In the genomic region with DNA sequence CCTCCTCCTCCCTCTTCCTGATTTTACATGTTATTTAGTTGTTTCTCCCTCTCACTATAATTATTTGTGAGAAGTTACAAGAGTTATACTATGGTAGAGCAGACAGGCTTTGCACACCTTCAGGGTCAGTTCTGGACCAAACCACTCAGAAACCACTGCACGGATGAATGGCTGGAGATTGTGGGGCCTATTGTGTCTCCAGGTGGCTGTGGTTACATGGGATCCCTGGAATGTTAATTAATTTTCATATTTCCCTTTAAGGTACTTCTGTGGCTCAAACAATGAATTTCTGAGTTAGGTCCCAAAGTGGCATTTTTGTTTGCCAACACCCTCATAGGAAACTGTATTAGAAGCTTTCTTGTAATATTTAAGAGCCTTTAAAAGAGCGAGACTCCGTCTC, we compare ENCODE assay signal across 20 cellular contexts.
"Had no signal": no experiment of that assay in that cellular context is flagged by ENCODE, and none has a peak within 500 bp of the region (broad histone marks: within the 10 kb centered on the region; RNA-seq: fewer than 3 reads in every experiment).

No MANE protein-coding gene starts in this region.

- H3K4me1 ChIP-seq: body of pancreas, heart left ventricle, lower lobe of right lung, prostate gland, vagina had no signal

- H3K4me3 ChIP-seq: body of pancreas, gastroesophageal sphincter, heart left ventricle, lower lobe of right lung, prostate gland, thoracic aorta, vagina had no signal

- H3K27me3 ChIP-seq: body of pancreas, gastroesophageal sphincter, heart left ventricle, vagina had no signal

- H3K36me3 Mint-ChIP-seq: naive thymus-derived CD8-positive, alpha-beta T cell; type B pancreatic cell had no signal

- DNase-seq: activated CD4-positive, alpha-beta T cell treated with anti-CD3 and anti-CD28 coated beads for 1 hour; activated CD4-positive, alpha-beta T cell treated with anti-CD3 and anti-CD28 coated beads, Interleukin-2, amount 50 U/mL, for 1 hour; activated CD8-positive, alpha-beta T cell treated with anti-CD3 and anti-CD28 coated beads, Interleukin-2, amount 10 ng/mL, durations not matched to agents 7 days and 5 days; activated naive CD8-positive, alpha-beta T cell treated with anti-CD3 and anti-CD28 coated beads, Interleukin-2, amount 10 ng/mL, durations not matched to agents 7 days and 5 days; amniotic stem cell; body of pancreas; heart left ventricle; islet precursor cell; lower lobe of right lung; naive thymus-derived CD8-positive, alpha-beta T cell; right cardiac atrium; stimulated activated CD4-positive, alpha-beta T cell treated with anti-CD3 and anti-CD28 coated beads, Interleukin-4, amount 100 ng/mL, for 24 hours; stimulated activated naive CD4-positive, alpha-beta T cell treated with Interleukin-2 at 50 U/mL for 16 hours; T-helper 9 cell had no signal

- H3K9me3 Mint-ChIP-seq: activated naive CD8-positive, alpha-beta T cell treated with anti-CD3 and anti-CD28 coated beads, Interleukin-2, amount 10 ng/mL, durations not matched to agents 7 days and 5 days had no signal

- H3K4me3 Mint-ChIP-seq: activated CD8-positive, alpha-beta T cell treated with anti-CD3 and anti-CD28 coated beads, Interleukin-2, amount 10 ng/mL, durations not matched to agents 7 days and 5 days; activated naive CD8-positive, alpha-beta T cell treated with anti-CD3 and anti-CD28 coated beads, Interleukin-2, amount 10 ng/mL, durations not matched to agents 7 days and 5 days; naive thymus-derived CD8-positive, alpha-beta T cell; type B pancreatic cell had no signal

- H3K9me3 ChIP-seq: body of pancreas, gastroesophageal sphincter, heart left ventricle, lower lobe of right lung, prostate gland, thoracic aorta, vagina had no signal

- H3K27ac ChIP-seq: body of pancreas, epithelial cell of prostate, gastroesophageal sphincter, heart left ventricle, lower lobe of right lung, prostate gland, thoracic aorta, vagina had no signal

- H3K36me3 ChIP-seq: gastroesophageal sphincter, heart left ventricle, lower lobe of right lung, prostate gland, thoracic aorta, vagina had no signal

- H3K27ac Mint-ChIP-seq: activated CD8-positive, alpha-beta T cell treated with anti-CD3 and anti-CD28 coated beads, Interleukin-2, amount 10 ng/mL, durations not matched to agents 7 days and 5 days; activated naive CD8-positive, alpha-beta T cell treated with anti-CD3 and anti-CD28 coated beads, Interleukin-2, amount 10 ng/mL, durations not matched to agents 7 days and 5 days; naive thymus-derived CD8-positive, alpha-beta T cell; type B pancreatic cell had no signal

- H3K27me3 Mint-ChIP-seq: type B pancreatic cell had no signal
